ENCODE assay signal across 21 cellular contexts in genomic region chr7:110003827-110004226, GRCh38.
A peak's percentile ranks its signal among the peaks of the same experiment; 100 is the strongest.
DNase-seq lines count a peak whose midpoint lies in the region; ATAC-seq and TF ChIP-seq lines count a peak whose summit lies in the region.
"Had no signal": no experiment of that assay in that cellular context is flagged by ENCODE, and none has a peak within 500 bp of the region (broad histone marks: within the 10 kb centered on the region; RNA-seq: fewer than 3 reads in every experiment).

No MANE protein-coding gene starts in this region.

- TF ChIP-seq CTCF in Panc1 (IDR thresholded peaks at IDR 0.05) (peak; percentile 11; the same call in 1 of the 2 replicates), hepatocyte (IDR thresholded peaks at IDR 0.05; ENCODE audit: poor library complexity) (peak; percentile 16), WERI-Rb-1 (IDR thresholded peaks at IDR 0.05; ENCODE audit: low read depth, low read length) (no peak), stomach (IDR thresholded peaks at IDR 0.05) (no peak)

- H3K4me3 ChIP-seq in Panc1 (ENCODE audit: low read depth in 2 of 2, low read length in 2 of 2) (no peak overlapping the region), hepatocyte (no peak overlapping the region), WERI-Rb-1 (ENCODE audit: low read depth, low read length) (no peak overlapping the region), stomach (no peak overlapping the region)
- H3K4me3 ChIP-seq: coronary artery, SK-N-MC had no signal

- H3K27ac ChIP-seq in Panc1 (ENCODE audit: low read length): no peak overlapping the region
- H3K27ac ChIP-seq in hepatocyte: no peak overlapping the region
- H3K27ac ChIP-seq in WERI-Rb-1: no peak overlapping the region
- no peak overlapping the region for H3K27ac ChIP-seq in stomach
- H3K27ac ChIP-seq: coronary artery, SK-N-MC had no signal

- no peaks in the 10 kb centered on the region for H3K9me3 ChIP-seq in Panc1 (ENCODE audit: control insufficient read depth, insufficient read depth, low read depth, low read length)
- H3K9me3 ChIP-seq in hepatocyte (ENCODE audit: low read depth): no peaks in the 10 kb centered on the region
- no peaks in the 10 kb centered on the region for H3K9me3 ChIP-seq in WERI-Rb-1 (ENCODE audit: severe bottlenecking)
- H3K9me3 ChIP-seq in stomach: no peaks in the 10 kb centered on the region

- no peaks in the 10 kb centered on the region for H3K27me3 ChIP-seq in Panc1 (ENCODE audit: control insufficient read depth, insufficient read depth, low read length)
- H3K27me3 ChIP-seq in hepatocyte: no peaks in the 10 kb centered on the region
- no peaks in the 10 kb centered on the region for H3K27me3 ChIP-seq in WERI-Rb-1 (ENCODE audit: insufficient read depth, low read depth, severe bottlenecking)
- H3K27me3 ChIP-seq in stomach: no peaks in the 10 kb centered on the region

- DNase-seq in NCI-H2171 treated with DMSO at 0.1 percent for 48 hours (lab: John Stamatoyannopoulos, UW) (peak; percentile 15), NCI-H2171 (lab: John Stamatoyannopoulos, UW) (no peak), Panc1 (ENCODE audit: low read depth, low spot score) (no peak), hepatocyte (ENCODE audit: low spot score) (no peak), WERI-Rb-1 (no peak), stomach (no peak)
- DNase-seq: activated CD4-positive, alpha-beta T cell treated with anti-CD3 and anti-CD28 coated beads, Interleukin-2, amount 10 ng/mL, durations not matched to agents 7 days and 5 days; activated naive CD4-positive, alpha-beta T cell treated with anti-CD3 and anti-CD28 coated beads for 36 hours; activated T-cell treated with anti-CD3 and anti-CD28 coated beads, Interleukin-2, amount 50 U/mL, for 72 hours; amniotic stem cell; Calu3; islet precursor cell; MM.1S; NCI-H187; NCI-H226; stimulated activated naive CD8-positive, alpha-beta T cell treated with anti-CD3 and anti-CD28 coated beads, Interleukin-15, Interleukin-2, amounts not matched to agents 100 U/mL and 50 U/mL, for 24 hours had no signal

- in situ Hi-C loops in Panc1 (cut with HindIII; ENCODE audit: low pct_unique_long_range_greater_than_20kb, low sequenced_read_pairs): no loop called here

- TF ChIP-seq RAD21 in Ishikawa (IDR thresholded peaks at IDR 0.05; ENCODE audit: low read depth): peak; percentile 25; the same call in 1 of the 2 replicates

- no peaks in the 10 kb centered on the region for H4K20me1 ChIP-seq in hepatocyte (ENCODE audit: insufficient read depth, poor library complexity, severe bottlenecking)

- H2AFZ ChIP-seq in hepatocyte: no peak overlapping the region

- intact Hi-C loops in Panc1 (cut with micrococcal nuclease; ENCODE audit: unreplicated experiment) (no loop called here), stomach (cut with DNase I; ENCODE audit: low total_unique reads) (no loop called here)

- TF ChIP-seq EP300 in Ishikawa (IDR thresholded peaks at IDR 0.05; ENCODE audit: borderline replicate concordance) (no peak), stomach (IDR thresholded peaks at IDR 0.05) (no peak)

- 57% methylated on average over 1 of the region's 1 CpG for WGBS in hepatocyte (ENCODE audit: low lambda C conversion rate, missing lambda C conversion rate)
- whole genome bisulfite sequencing in stomach, 5 donors: 74 to 95% (median 83%) methylated on average over 1 of the region's 1 CpG

- TF ChIP-seq POLR2A in stomach (IDR thresholded peaks at IDR 0.05): no peak

- POLR2A ChIA-PET in Panc1 (lab: Charles Lee): no interaction called here

- no peaks in the 10 kb centered on the region for H3K9me2 ChIP-seq in hepatocyte (replicated peaks; ENCODE audit: insufficient read depth)

- CTCF ChIA-PET in Panc1 (lab: Charles Lee): no interaction called here

- BruUV-seq in Panc1 (replicated peaks; lab: Mats Ljungman, UMichigan): no TSS peak

- no peaks in the 10 kb centered on the region for H3K4me1 ChIP-seq in Panc1 (ENCODE audit: control insufficient read depth, insufficient read depth, low read length)
- no peaks in the 10 kb centered on the region for H3K4me1 ChIP-seq in hepatocyte (ENCODE audit: insufficient read depth)
- no peaks in the 10 kb centered on the region for H3K4me1 ChIP-seq in stomach

- H3K79me2 ChIP-seq in hepatocyte: no peaks in the 10 kb centered on the region

- H3K4me2 ChIP-seq in hepatocyte: no peak overlapping the region

- H3K36me3 ChIP-seq in Panc1 (ENCODE audit: control insufficient read depth, insufficient read depth, low read length) (no peaks in the 10 kb centered on the region), hepatocyte (replicated peaks; ENCODE audit: insufficient read depth, low read depth) (no peaks in the 10 kb centered on the region), WERI-Rb-1 (no peaks in the 10 kb centered on the region), stomach (no peaks in the 10 kb centered on the region)

- no peak for ATAC-seq in Panc1
- no peak for ATAC-seq in HG03196 (IDR thresholded peaks at IDR 0.05; ENCODE audit: unreplicated experiment)
- ATAC-seq: activated T-cell treated with anti-CD3 and anti-CD28 coated beads, Interleukin-2, amount 50 U/mL, for 72 hours; sciatic nerve; stimulated activated naive CD8-positive, alpha-beta T cell treated with anti-CD3 and anti-CD28 coated beads, Interleukin-15, Interleukin-2, amounts not matched to agents 100 U/mL and 50 U/mL, for 24 hours had no signal

TF ChIP-seq in Ishikawa, 13 proteins besides CTCF, POLR2A, EP300 and RAD21:
- no peak for TF ChIP-seq USF1 (IDR thresholded peaks at IDR 0.05)
- no peak for TF ChIP-seq FOXM1 (IDR thresholded peaks at IDR 0.05; ENCODE audit: borderline replicate concordance, low read depth)
- no peak for TF ChIP-seq TCF12 (IDR thresholded peaks at IDR 0.05; ENCODE audit: low read depth)
- TF ChIP-seq ZBTB7A (IDR thresholded peaks at IDR 0.05; ENCODE audit: low read depth): no peak
- no peak for TF ChIP-seq TEAD4 (IDR thresholded peaks at IDR 0.05)
- TF ChIP-seq MAX (IDR thresholded peaks at IDR 0.05): no peak

Comparison
In these comparisons a context has a peak if more than half of its experiments do, and no peak if none do; other contexts are left out.
1. CTCF ChIP-seq: peak in Panc1 (single experiment) and hepatocyte (single experiment); none in WERI-Rb-1 (single experiment) and stomach (0 of 7).